In the genomic region with DNA sequence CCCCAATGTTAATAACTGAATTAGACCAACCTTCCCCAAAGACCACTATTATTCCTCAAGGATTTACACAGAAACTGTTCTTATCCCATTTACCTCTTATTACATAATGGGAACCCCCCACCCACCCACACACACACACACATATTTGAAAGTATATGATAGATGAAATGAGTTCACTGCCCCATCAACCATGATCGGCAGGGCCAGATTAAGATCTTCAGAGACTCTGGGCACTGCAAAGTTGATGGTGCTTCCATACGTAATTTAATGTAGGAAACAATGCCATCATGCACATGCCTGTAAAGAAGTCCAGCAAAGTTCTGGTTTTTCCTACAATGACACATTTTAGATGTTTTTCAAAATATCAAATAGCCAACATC, we compare ENCODE assay signal across 15 cellular contexts. TPM values are rescaled to one million over a fixed set of nuclear protein-coding genes. Genes with fewer than 3 reads are reported as not detected.
DNase-seq lines count a peak whose midpoint lies in the region; ATAC-seq and TF ChIP-seq lines count a peak whose summit lies in the region.
"Had no signal": no experiment of that assay in that cellular context is flagged by ENCODE, and none has a peak within 500 bp of the region (broad histone marks: within the 10 kb centered on the region; RNA-seq: fewer than 3 reads in every experiment).

No MANE protein-coding gene starts in this region.

- 89 to 93% methylated on average over 2 of the region's 2 CpGs for WGBS in thyroid gland, 2 donors

- H3K27ac Mint-ChIP-seq in Caco-2 (ENCODE audit: unreplicated experiment) (peak overlapping the region; percentile 2), IgD-negative memory B cell (peak overlapping the region; percentile 98 to 100 (median 99)), endothelial cell (ENCODE audit: unreplicated experiment) (no peak overlapping the region)
- H3K27ac Mint-ChIP-seq in activated T-helper 17 cell treated with anti-CD3 and anti-CD28 coated beads, Interleukin-2, amount 50 U/mL, for 72 hours, result no peak overlapping the region
- H3K27ac Mint-ChIP-seq in natural killer cell treated with Interleukin-12 subunit alpha and Interleukin-12 subunit beta and Interleukin-15 and Interleukin-18, amount 100 ng/mL, for 72 hours, result peak overlapping the region; percentile 85 to 89
- H3K27ac Mint-ChIP-seq: WTC11 had no signal

- no peak for ATAC-seq in activated T-helper 17 cell treated with anti-CD3 and anti-CD28 coated beads, Interleukin-2, amount 50 U/mL, for 72 hours (replicated peaks)
- ATAC-seq in natural killer cell treated with Interleukin-12 subunit alpha and Interleukin-12 subunit beta and Interleukin-15 and Interleukin-18, amount 100 ng/mL, for 72 hours, result no peak
- ATAC-seq: WTC11 had no signal

- TF ChIP-seq CTCF in Caco-2 (IDR thresholded peaks at IDR 0.05; ENCODE audit: insufficient read depth in 1 of 2, low read depth in 1 of 2, low read length in 1 of 2, severe bottlenecking in 1 of 2, unreplicated experiment in 1 of 2) (no peak), endothelial cell (IDR thresholded peaks at IDR 0.05; ENCODE audit: unreplicated experiment) (no peak), thyroid gland (IDR thresholded peaks at IDR 0.05) (no peak)

- POLR2A ChIA-PET in Caco-2 (lab: Charles Lee), result interaction anchor here (1.3 kb wide), 1 partner anchor 71 kb away, joined by 4 read pairs; a partner anchor contains a TSS

- H3K4me3 Mint-ChIP-seq in Caco-2 (ENCODE audit: unreplicated experiment) (peak overlapping the region; percentile 9), IgD-negative memory B cell (peak overlapping the region; percentile 65 to 91 (median 74)), endothelial cell (ENCODE audit: unreplicated experiment) (no peak overlapping the region)
- peak overlapping the region; percentile 11 for H3K4me3 Mint-ChIP-seq in activated T-helper 17 cell treated with anti-CD3 and anti-CD28 coated beads, Interleukin-2, amount 50 U/mL, for 72 hours
- peak overlapping the region; percentile 84 for H3K4me3 Mint-ChIP-seq in natural killer cell treated with Interleukin-12 subunit alpha and Interleukin-12 subunit beta and Interleukin-15 and Interleukin-18, amount 100 ng/mL, for 72 hours
- H3K4me3 Mint-ChIP-seq: WTC11 had no signal

- DNase-seq in Caco-2, result no peak
- no peak for DNase-seq in natural killer cell treated with Interleukin-12 subunit alpha and Interleukin-12 subunit beta and Interleukin-15 and Interleukin-18, amount 100 ng/mL, for 72 hours (ENCODE audit: low spot score)
- no peak for DNase-seq in endothelial cell (ENCODE audit: low spot score)
- no peak for DNase-seq in H4 (ENCODE audit: low spot score)
- DNase-seq in thyroid gland, result no peak
- DNase-seq: BE2C, DMS53, left ventricle myocardium superior, NCI-H69, ovary, tibial artery had no signal

- H3K27ac ChIP-seq in thyroid gland, result no peak overlapping the region
- H3K27ac ChIP-seq: ovary, RWPE1 had no signal

- intact Hi-C loops in Caco-2 (cut with micrococcal nuclease; ENCODE audit: unreplicated experiment) (no loop called here), thyroid gland (cut with DNase I) (no loop called here)

- H3K4me1 ChIP-seq in Caco-2, result peaks cover 46% of the 10 kb centered on the region
- H3K4me1 ChIP-seq in thyroid gland, result no peaks in the 10 kb centered on the region

- BruUV-seq in Caco-2 (replicated peaks; lab: Mats Ljungman, UMichigan), result no TSS peak

- CTCF ChIA-PET in Caco-2 (lab: Charles Lee), result interaction anchor here (0.6 kb wide), 2 partner anchors 202 to 422 kb away, joined by 3 read pairs; no protein-coding TSS in a partner anchor

- no peaks in the 10 kb centered on the region for H3K9me3 Mint-ChIP-seq in Caco-2 (ENCODE audit: unreplicated experiment)
- H3K9me3 Mint-ChIP-seq in IgD-negative memory B cell, result no peaks in the 10 kb centered on the region
- H3K9me3 Mint-ChIP-seq in activated T-helper 17 cell treated with anti-CD3 and anti-CD28 coated beads, Interleukin-2, amount 50 U/mL, for 72 hours, result no peaks in the 10 kb centered on the region
- H3K9me3 Mint-ChIP-seq in natural killer cell treated with Interleukin-12 subunit alpha and Interleukin-12 subunit beta and Interleukin-15 and Interleukin-18, amount 100 ng/mL, for 72 hours, result no peaks in the 10 kb centered on the region
- H3K9me3 Mint-ChIP-seq in endothelial cell (ENCODE audit: unreplicated experiment), result no peaks in the 10 kb centered on the region

- H3K9me3 ChIP-seq in Caco-2 (no peaks in the 10 kb centered on the region), thyroid gland (no peaks in the 10 kb centered on the region)
- H3K9me3 ChIP-seq: BE2C, ovary, tibial artery had no signal

- H3K27me3 ChIP-seq in Caco-2 (replicated peaks; ENCODE audit: control insufficient read depth, insufficient read depth, low read length) (no peaks in the 10 kb centered on the region), thyroid gland (no peaks in the 10 kb centered on the region)
- H3K27me3 ChIP-seq: BE2C, ovary, tibial artery had no signal

- H3K36me3 Mint-ChIP-seq in Caco-2 (ENCODE audit: insufficient read depth, unreplicated experiment), result no peaks in the 10 kb centered on the region
- H3K36me3 Mint-ChIP-seq in IgD-negative memory B cell, result peaks cover 1% of the 10 kb centered on the region
- no peaks in the 10 kb centered on the region for H3K36me3 Mint-ChIP-seq in activated T-helper 17 cell treated with anti-CD3 and anti-CD28 coated beads, Interleukin-2, amount 50 U/mL, for 72 hours (ENCODE audit: low read depth)
- no peaks in the 10 kb centered on the region for H3K36me3 Mint-ChIP-seq in natural killer cell treated with Interleukin-12 subunit alpha and Interleukin-12 subunit beta and Interleukin-15 and Interleukin-18, amount 100 ng/mL, for 72 hours
- no peaks in the 10 kb centered on the region for H3K36me3 Mint-ChIP-seq in endothelial cell (ENCODE audit: low read depth, unreplicated experiment)
- H3K36me3 Mint-ChIP-seq: WTC11 had no signal

- H3K36me3 ChIP-seq in Caco-2 (ENCODE audit: control insufficient read depth, insufficient read depth, low read length) (no peaks in the 10 kb centered on the region), thyroid gland (no peaks in the 10 kb centered on the region)
- H3K36me3 ChIP-seq: BE2C, ovary, tibial artery had no signal

- no peak for TF ChIP-seq POLR2A in thyroid gland (IDR thresholded peaks at IDR 0.05)

- H3K27me3 Mint-ChIP-seq in Caco-2 (ENCODE audit: insufficient read depth, unreplicated experiment) (no peaks in the 10 kb centered on the region), IgD-negative memory B cell (no peaks in the 10 kb centered on the region), endothelial cell (ENCODE audit: unreplicated experiment) (peaks cover 5% of the 10 kb centered on the region)
- H3K27me3 Mint-ChIP-seq in activated T-helper 17 cell treated with anti-CD3 and anti-CD28 coated beads, Interleukin-2, amount 50 U/mL, for 72 hours, result peaks cover 5% of the 10 kb centered on the region
- H3K27me3 Mint-ChIP-seq in natural killer cell treated with Interleukin-12 subunit alpha and Interleukin-12 subunit beta and Interleukin-15 and Interleukin-18, amount 100 ng/mL, for 72 hours, result peaks cover 0 to 2% of the 10 kb centered on the region in 2 donors

- H3K4me3 ChIP-seq in Caco-2 (ENCODE audit: low read depth, low read length), result no peak overlapping the region
- no peak overlapping the region for H3K4me3 ChIP-seq in thyroid gland (replicated peaks in 1 of 3)
- H3K4me3 ChIP-seq: ovary, tibial artery had no signal

- H3K4me1 Mint-ChIP-seq in Caco-2 (ENCODE audit: low read depth, unreplicated experiment), result peaks cover 40% of the 10 kb centered on the region
- peaks cover 32 to 70% (median 59%) of the 10 kb centered on the region in 3 donors for H3K4me1 Mint-ChIP-seq in IgD-negative memory B cell
- peaks cover 15% of the 10 kb centered on the region for H3K4me1 Mint-ChIP-seq in activated T-helper 17 cell treated with anti-CD3 and anti-CD28 coated beads, Interleukin-2, amount 50 U/mL, for 72 hours
- H3K4me1 Mint-ChIP-seq in natural killer cell treated with Interleukin-12 subunit alpha and Interleukin-12 subunit beta and Interleukin-15 and Interleukin-18, amount 100 ng/mL, for 72 hours (ENCODE audit: low read depth in 2 of 2), result peaks cover 49 to 58% of the 10 kb centered on the region in 2 donors
- H3K4me1 Mint-ChIP-seq in endothelial cell (ENCODE audit: unreplicated experiment), result peaks cover 4% of the 10 kb centered on the region

RNA-seq across cellular contexts. Expression of a gene that starts 35.0 kb away (rescaled TPM):
- total RNA-seq in Caco-2 (2022), result 25.2 and 29.6 TPM in 2 replicates
- 58.6 TPM for polyA plus RNA-seq in IgD-negative memory B cell
- total RNA-seq in activated T-helper 17 cell treated with anti-CD3 and anti-CD28 coated beads, Interleukin-2, amount 50 U/mL, for 72 hours, result 10 to 100 TPM; 25.3 to 27.4 TPM
- total RNA-seq in natural killer cell treated with Interleukin-12 subunit alpha and Interleukin-12 subunit beta and Interleukin-15 and Interleukin-18, amount 100 ng/mL, for 72 hours, result 10 to 100 TPM; 36.8 to 40.4 TPM
- total RNA-seq in endothelial cell (ENCODE audit: unreplicated experiment), result 41.0 TPM
- 19.2 and 39.3 TPM in 2 replicates for total RNA-seq in H4 (2014; rRNA removed; shearing (Covaris generic))
- 10 to 100 TPM; 27.0 to 35.9 (median 29.9) TPM for total RNA-seq in thyroid gland

Comparison
In these comparisons a context has a peak if more than half of its experiments do, and no peak if none do; other contexts are left out.
1. H3K27ac Mint-ChIP-seq: peak in Caco-2 (single experiment), IgD-negative memory B cell (3 of 3) and natural killer cell treated with Interleukin-12 subunit alpha and Interleukin-12 subunit beta and Interleukin-15 and Interleukin-18, amount 100 ng/mL, for 72 hours (2 of 2); none in activated T-helper 17 cell treated with anti-CD3 and anti-CD28 coated beads, Interleukin-2, amount 50 U/mL, for 72 hours (single experiment) and endothelial cell (single experiment).